In genomic region chr15:56716334-56716733, GRCh38 we compare ENCODE assay signal across 29 cellular contexts.
"Had no signal": no experiment of that assay in that cellular context is flagged by ENCODE, and none has a peak within 500 bp of the region (broad histone marks: within the 10 kb centered on the region; RNA-seq: fewer than 3 reads in every experiment).

No MANE protein-coding gene starts in this region.

- H3K9me3 ChIP-seq: left ventricle myocardium inferior, pancreas, prostate gland, stomach, testis, thyroid gland, transverse colon, upper lobe of left lung, vagina had no signal

- H3K27ac Mint-ChIP-seq: nephron; stimulated activated naive B cell treated with anti-CD40 and anti-IgM and Interleukin-4, amounts not matched to agents 10 μg/mL and 1 μg/mL and 100 μg/mL, for 72 hours had no signal

- ATAC-seq: left colon; naive thymus-derived CD8-positive, alpha-beta T cell; pancreas; right cardiac atrium; sciatic nerve; stimulated activated naive B cell treated with anti-CD40 and anti-IgM and Interleukin-4, amounts not matched to agents 10 μg/mL and 1 μg/mL and 100 μg/mL, for 72 hours; stimulated activated naive CD8-positive, alpha-beta T cell treated with anti-CD3 and anti-CD28 coated beads, Interleukin-15, Interleukin-2, amounts not matched to agents 100 U/mL and 50 U/mL, for 24 hours had no signal

- H3K27me3 Mint-ChIP-seq: naive thymus-derived CD8-positive, alpha-beta T cell; stimulated activated naive B cell treated with anti-CD40 and anti-IgM and Interleukin-4, amounts not matched to agents 10 μg/mL and 1 μg/mL and 100 μg/mL, for 72 hours had no signal

- DNase-seq: hypothalamus; immature natural killer cell; kidney; left colon; left ventricle myocardium inferior; naive thymus-derived CD8-positive, alpha-beta T cell; nucleus accumbens; pancreas; posterior cingulate gyrus; retina; right cardiac atrium; stimulated activated CD4-positive, alpha-beta T cell treated with anti-CD3 and anti-CD28 coated beads, Interleukin-12 subunit alpha, Interleukin-12 subunit beta, amount 100 ng/mL, for 4 hours; stimulated activated CD4-positive, alpha-beta T cell treated with anti-CD3 and anti-CD28 coated beads, Interleukin-15, amount 100 ng/mL, for 24 hours; stimulated activated CD4-positive, alpha-beta T cell treated with anti-CD3 and anti-CD28 coated beads, Interleukin-2, amount 100 ng/mL, for 24 hours; stimulated activated CD4-positive, alpha-beta T cell treated with anti-CD3 and anti-CD28 coated beads, Interleukin-4, amount 100 ng/mL, for 1 hour; stimulated activated naive B cell treated with anti-CD40 and anti-IgM and Interleukin-4, amounts not matched to agents 10 μg/mL and 1 μg/mL and 100 μg/mL, for 72 hours; stimulated activated naive CD8-positive, alpha-beta T cell treated with anti-CD3 and anti-CD28 coated beads, Interleukin-15, Interleukin-2, amounts not matched to agents 100 U/mL and 50 U/mL, for 24 hours; stomach; testis; thyroid gland; transverse colon; upper lobe of left lung had no signal

- H3K9me3 Mint-ChIP-seq: immature natural killer cell, nephron had no signal

- H3K36me3 ChIP-seq: left ventricle myocardium inferior, pancreas, prostate gland, stomach, thyroid gland, transverse colon, upper lobe of left lung, vagina had no signal

- H3K27me3 ChIP-seq: pancreas, stomach, testis, thyroid gland, transverse colon, upper lobe of left lung, vagina had no signal

- H3K4me1 ChIP-seq: prostate gland, testis had no signal

- H3K4me1 Mint-ChIP-seq: nephron, neural crest cell had no signal

- H3K4me3 Mint-ChIP-seq: immature natural killer cell; naive thymus-derived CD8-positive, alpha-beta T cell; nephron; neural crest cell; stimulated activated naive B cell treated with anti-CD40 and anti-IgM and Interleukin-4, amounts not matched to agents 10 μg/mL and 1 μg/mL and 100 μg/mL, for 72 hours had no signal

- H3K27ac ChIP-seq: left ventricle myocardium inferior, pancreas, prostate gland, skin epidermis, stomach, thyroid gland, transverse colon, upper lobe of left lung, vagina had no signal

- H3K4me3 ChIP-seq: left ventricle myocardium inferior, lung, pancreas, prostate gland, skin epidermis, stomach, testis, thyroid gland, transverse colon, upper lobe of left lung, vagina had no signal
